In the genomic region with DNA sequence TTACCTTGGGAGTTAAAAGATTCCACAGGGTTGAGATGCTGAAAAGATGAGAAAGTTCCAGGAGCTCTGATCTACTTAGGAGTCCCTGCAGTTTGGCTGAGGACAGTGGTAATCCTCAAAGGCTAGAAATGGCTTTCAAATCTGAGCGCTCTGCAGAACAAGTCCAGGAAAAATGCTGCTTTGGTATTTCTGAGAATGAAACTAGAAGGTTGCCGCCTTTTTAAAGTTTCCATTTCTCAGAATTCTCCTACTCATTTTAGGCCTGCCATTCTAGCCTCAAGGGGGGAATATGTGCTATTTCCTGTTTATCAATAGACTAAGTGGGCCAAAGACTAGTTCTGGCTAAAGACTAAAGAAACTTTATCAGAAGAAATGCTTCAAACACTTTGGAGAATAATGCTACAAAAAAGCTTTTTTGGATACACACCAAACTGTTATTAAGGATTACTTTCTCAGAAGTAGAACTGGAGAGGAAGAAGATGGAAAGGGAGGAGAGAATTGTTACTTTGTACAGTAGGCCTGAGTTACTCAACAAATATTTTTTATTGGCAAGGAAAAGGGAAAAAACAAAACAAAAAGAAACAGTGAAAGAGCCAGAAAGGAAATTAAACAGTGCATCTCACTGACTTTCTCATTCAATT, we compare ENCODE assay signal across 10 cellular contexts. TPM values are rescaled to one million over a fixed set of nuclear protein-coding genes. Genes with fewer than 3 reads are reported as not detected.
A peak's percentile ranks its signal among the peaks of the same experiment; 100 is the strongest.
DNase-seq lines count a peak whose midpoint lies in the region; ATAC-seq and TF ChIP-seq lines count a peak whose summit lies in the region.
"Had no signal": no experiment of that assay in that cellular context is flagged by ENCODE, and none has a peak within 500 bp of the region (broad histone marks: within the 10 kb centered on the region; RNA-seq: fewer than 3 reads in every experiment).

A gene (minus strand): TSS at position 110 of the 641 bp plus-strand sequence. CDS start 15,314 bp downstream, outside the sequence.

- H3K36me3 Mint-ChIP-seq in T-helper 1 cell treated with Interleukin-12 subunit alpha and Interleukin-12 subunit beta and Interleukin-4 antibody, amounts not matched to agents 30 μg/mL and 1 μg/mL, for 36 hours (ENCODE audit: low read depth): peaks cover 30% of the 10 kb centered on the region

- H3K27ac ChIP-seq in esophagus squamous epithelium: peak within 1 kb of the TSS; percentile 30 to 70 (median 56)
- H3K27ac ChIP-seq: epithelial cell of prostate, neutrophil had no signal

- 34 to 38% methylated on average over 2 of the region's 2 CpGs for WGBS in esophagus squamous epithelium, 2 donors

- H3K4me3 Mint-ChIP-seq in T-helper 1 cell treated with Interleukin-12 subunit alpha and Interleukin-12 subunit beta and Interleukin-4 antibody, amounts not matched to agents 30 μg/mL and 1 μg/mL, for 36 hours: peak within 1 kb of the TSS; percentile 98

- TF ChIP-seq CTCF in esophagus squamous epithelium (IDR thresholded peaks at IDR 0.05): no peak

- H3K9me3 Mint-ChIP-seq in T-helper 1 cell treated with Interleukin-12 subunit alpha and Interleukin-12 subunit beta and Interleukin-4 antibody, amounts not matched to agents 30 μg/mL and 1 μg/mL, for 36 hours: no peaks in the 10 kb centered on the region

- H3K4me1 Mint-ChIP-seq in T-helper 1 cell treated with Interleukin-12 subunit alpha and Interleukin-12 subunit beta and Interleukin-4 antibody, amounts not matched to agents 30 μg/mL and 1 μg/mL, for 36 hours (ENCODE audit: low read depth): peaks cover 45% of the 10 kb centered on the region

- H3K4me3 ChIP-seq in esophagus squamous epithelium: peak within 1 kb of the TSS in 3 of 4 donors; percentile 15 to 31 (median 27)

- TF ChIP-seq POLR2A in esophagus squamous epithelium (IDR thresholded peaks at IDR 0.05): no peak

- peaks cover 0 to 44% (median 12%) of the 10 kb centered on the region in 3 donors for H3K4me1 ChIP-seq in esophagus squamous epithelium

- intact Hi-C loops in esophagus squamous epithelium (cut with DNase I): loop anchor here (5.0 to 10.0 kb wide), 2 partner anchors 225 to 363 kb away; no protein-coding TSS in a partner anchor

- no peaks in the 10 kb centered on the region for H3K27me3 ChIP-seq in esophagus squamous epithelium
- H3K27me3 ChIP-seq: neutrophil had no signal

- peak within 1 kb of the TSS; percentile 100 for H3K27ac Mint-ChIP-seq in T-helper 1 cell treated with Interleukin-12 subunit alpha and Interleukin-12 subunit beta and Interleukin-4 antibody, amounts not matched to agents 30 μg/mL and 1 μg/mL, for 36 hours

- H3K27me3 Mint-ChIP-seq in T-helper 1 cell treated with Interleukin-12 subunit alpha and Interleukin-12 subunit beta and Interleukin-4 antibody, amounts not matched to agents 30 μg/mL and 1 μg/mL, for 36 hours (ENCODE audit: low read depth): no peaks in the 10 kb centered on the region

- H3K36me3 ChIP-seq in esophagus squamous epithelium: no peaks in the 10 kb centered on the region
- H3K36me3 ChIP-seq: neutrophil had no signal

- DNase-seq in GM19238 (ENCODE audit: insufficient read length, low spot score) (peak; percentile 19), esophagus squamous epithelium (lab: John Stamatoyannopoulos, UW) (no peak), NCI-H146 (lab: John Stamatoyannopoulos, UW) (no peak), NCI-H1105 treated with DMSO at 0.1 percent for 48 hours (lab: John Stamatoyannopoulos, UW) (no peak)
- DNase-seq in stimulated activated naive CD8-positive, alpha-beta T cell treated with anti-CD3 and anti-CD28 coated beads, Interleukin-15, Interleukin-2, amounts not matched to agents 100 U/mL and 50 U/mL, for 24 hours: peak; percentile 36
- DNase-seq: NCI-H446 had no signal

- no peaks in the 10 kb centered on the region for H3K9me3 ChIP-seq in esophagus squamous epithelium
- H3K9me3 ChIP-seq: neutrophil had no signal

- peak; percentile 45 for ATAC-seq in stimulated activated naive CD8-positive, alpha-beta T cell treated with anti-CD3 and anti-CD28 coated beads, Interleukin-15, Interleukin-2, amounts not matched to agents 100 U/mL and 50 U/mL, for 24 hours
- no peak for ATAC-seq in GM18861 (IDR thresholded peaks at IDR 0.05; ENCODE audit: unreplicated experiment)

RNA-seq across cellular contexts. Expression of the gene that starts here (rescaled TPM):
- total RNA-seq in esophagus squamous epithelium: 1 to 10 TPM in 3 of 4 donors, under 1 TPM in 1; 0.50 to 3.4 (median 1.2) TPM

Comparison
In these comparisons a context has a peak if more than half of its experiments do, and no peak if none do; other contexts are left out.
1. DNase-seq: peak in GM19238 (single experiment) and stimulated activated naive CD8-positive, alpha-beta T cell treated with anti-CD3 and anti-CD28 coated beads, Interleukin-15, Interleukin-2, amounts not matched to agents 100 U/mL and 50 U/mL, for 24 hours (single experiment); none in esophagus squamous epithelium (single experiment), NCI-H146 (single experiment) and NCI-H1105 treated with DMSO at 0.1 percent for 48 hours (single experiment).